In the genomic region with DNA sequence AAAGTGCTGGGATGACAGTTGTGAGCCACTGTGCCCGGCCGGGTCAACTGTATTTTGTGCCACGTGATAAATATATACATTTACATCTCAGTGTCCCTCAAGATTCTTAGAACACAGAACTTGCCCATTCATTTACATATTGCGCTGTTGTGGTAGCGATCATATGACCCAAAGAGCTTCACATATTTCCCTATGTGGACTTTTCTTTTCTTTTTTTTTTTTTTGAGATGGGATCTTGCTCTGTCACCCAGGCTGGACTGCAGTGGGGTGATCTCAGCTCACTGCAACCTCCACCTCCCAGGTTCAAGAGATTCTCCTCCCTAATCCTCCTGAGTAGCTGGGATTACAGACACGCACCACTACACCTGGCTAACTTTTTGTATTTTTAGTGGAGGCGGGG, we compare ENCODE assay signal across 19 cellular contexts.
"Had no signal": no experiment of that assay in that cellular context is flagged by ENCODE, and none has a peak within 500 bp of the region (broad histone marks: within the 10 kb centered on the region; RNA-seq: fewer than 3 reads in every experiment).

No MANE protein-coding gene starts in this region.

- H3K27ac ChIP-seq: brain microvascular endothelial cell, ovary, tibial artery, vagina had no signal

- ATAC-seq: activated T-cell treated with anti-CD3 and anti-CD28 coated beads, Interleukin-2, amount 50 U/mL, for 72 hours; left colon; T-helper 17 cell had no signal

- DNase-seq: activated CD4-positive, CD25-positive, alpha-beta regulatory T cell treated with anti-CD3 and anti-CD28 coated beads, Interleukin-2, amount 50 U/mL, for 72 hours; activated CD8-positive, alpha-beta memory T cell treated with anti-CD3 and anti-CD28 coated beads for 24 hours; activated CD8-positive, alpha-beta memory T cell treated with anti-CD3 and anti-CD28 coated beads, Interleukin-2, amount 50 U/mL, for 48 hours; activated effector memory CD4-positive, alpha-beta T cell treated with anti-CD3 and anti-CD28 coated beads, Interleukin-2, amount 50 U/mL, for 16 hours; activated naive CD4-positive, alpha-beta T cell treated with anti-CD3 and anti-CD28 coated beads, Interleukin-2, amount 50 U/mL, for 16 hours; activated T-cell treated with anti-CD3 and anti-CD28 coated beads, Interleukin-2, amount 50 U/mL, for 72 hours; aorta; brain microvascular endothelial cell; effector CD4-positive, alpha-beta T cell; left colon; mucosa of descending colon; naive thymus-derived CD4-positive, alpha-beta T cell; ovary; stimulated activated CD4-positive, alpha-beta T cell treated with anti-CD3 and anti-CD28 coated beads, Interleukin-2, amount 100 ng/mL, for 24 hours; stimulated activated naive CD4-positive, alpha-beta T cell treated with Interleukin-2 at 50 U/mL for 16 hours; substantia nigra; T-helper 17 cell; tibial artery had no signal

- H3K9me3 ChIP-seq: mucosa of descending colon, ovary, tibial artery, vagina had no signal

- H3K27me3 ChIP-seq: brain microvascular endothelial cell, ovary, tibial artery, vagina had no signal

- H3K4me3 ChIP-seq: mucosa of descending colon, ovary, tibial artery, vagina had no signal

- H3K36me3 ChIP-seq: brain microvascular endothelial cell, ovary, tibial artery, vagina had no signal
